8 cellular contexts compared by ENCODE assay signal in the genomic region with DNA sequence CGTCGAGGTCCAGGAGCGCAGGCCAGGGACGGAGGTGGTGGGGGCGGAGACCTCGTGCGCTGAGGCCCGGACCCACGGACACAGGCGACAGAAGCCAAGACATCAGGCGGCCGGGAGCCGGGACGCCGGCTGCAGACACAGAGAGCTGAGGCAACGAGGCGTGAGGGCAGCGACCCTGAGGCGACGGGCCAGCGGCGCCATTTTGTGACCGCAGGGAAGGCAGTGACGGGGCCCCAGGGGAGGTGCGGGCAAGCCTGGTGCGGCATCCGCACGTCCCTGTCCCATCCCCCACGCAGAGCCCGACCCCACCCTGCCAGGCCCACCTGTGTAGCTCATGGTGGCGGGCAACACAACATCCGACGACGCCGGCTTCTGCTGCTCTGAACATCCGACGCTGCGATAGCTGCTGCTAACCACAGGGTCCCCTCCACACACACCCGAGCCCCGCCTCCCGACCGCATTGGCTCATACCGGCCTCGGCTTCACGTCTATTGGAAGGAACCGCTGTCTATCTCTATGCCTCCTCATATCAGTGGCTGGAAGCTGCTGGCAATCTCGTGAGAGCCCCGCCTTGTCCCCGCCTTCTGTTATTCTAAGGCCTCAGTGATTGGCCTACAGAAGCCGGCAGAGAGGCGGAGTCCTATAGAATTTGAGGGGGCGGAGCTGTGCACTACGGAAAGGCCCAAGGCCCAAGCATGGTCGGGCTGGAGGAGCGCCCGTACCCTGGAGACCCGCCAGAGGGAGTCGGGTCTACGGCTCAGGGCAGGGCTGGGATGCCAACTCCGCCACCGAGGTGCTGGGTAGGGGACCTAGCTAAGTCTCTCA. TPM values are rescaled to one million over a fixed set of nuclear protein-coding genes. Genes with fewer than 3 reads are reported as not detected.
DNase-seq lines count a peak whose midpoint lies in the region; ATAC-seq and TF ChIP-seq lines count a peak whose summit lies in the region.

A gene with protein sequence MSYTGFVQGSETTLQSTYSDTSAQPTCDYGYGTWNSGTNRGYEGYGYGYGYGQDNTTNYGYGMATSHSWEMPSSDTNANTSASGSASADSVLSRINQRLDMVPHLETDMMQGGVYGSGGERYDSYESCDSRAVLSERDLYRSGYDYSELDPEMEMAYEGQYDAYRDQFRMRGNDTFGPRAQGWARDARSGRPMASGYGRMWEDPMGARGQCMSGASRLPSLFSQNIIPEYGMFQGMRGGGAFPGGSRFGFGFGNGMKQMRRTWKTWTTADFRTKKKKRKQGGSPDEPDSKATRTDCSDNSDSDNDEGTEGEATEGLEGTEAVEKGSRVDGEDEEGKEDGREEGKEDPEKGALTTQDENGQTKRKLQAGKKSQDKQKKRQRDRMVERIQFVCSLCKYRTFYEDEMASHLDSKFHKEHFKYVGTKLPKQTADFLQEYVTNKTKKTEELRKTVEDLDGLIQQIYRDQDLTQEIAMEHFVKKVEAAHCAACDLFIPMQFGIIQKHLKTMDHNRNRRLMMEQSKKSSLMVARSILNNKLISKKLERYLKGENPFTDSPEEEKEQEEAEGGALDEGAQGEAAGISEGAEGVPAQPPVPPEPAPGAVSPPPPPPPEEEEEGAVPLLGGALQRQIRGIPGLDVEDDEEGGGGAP (minus strand): TSS at position 401 of the 825 bp plus-strand sequence. CDS start 65 bp downstream, at position 336.

- peaks cover 27 to 47% of the 10 kb centered on the region in 2 donors for H3K36me3 Mint-ChIP-seq in CD14-positive monocyte

- ATAC-seq in GM19351 (IDR thresholded peaks at IDR 0.05; ENCODE audit: unreplicated experiment) (peak; percentile 95), HG03521 (IDR thresholded peaks at IDR 0.05; ENCODE audit: unreplicated experiment) (peak; percentile 89), left colon (peak; percentile 94)

- no peaks in the 10 kb centered on the region for H3K27me3 Mint-ChIP-seq in CD14-positive monocyte (ENCODE audit: low read depth in 3 of 3)

- H3K4me3 Mint-ChIP-seq in CD14-positive monocyte, result peak within 1 kb of the TSS; percentile 97 to 99

- intact Hi-C loops in CD14-positive monocyte (cut with micrococcal nuclease), result loop anchor here (1.0 to 5.0 kb wide), 6 partner anchors 14 to 138 kb away; partner anchors contain the start of gene AKAP8 (in 1 of the 2)
- intact Hi-C loops in left colon (cut with DNase I, micrococcal nuclease), result no loop called here

- H3K9me3 Mint-ChIP-seq in CD14-positive monocyte, result peaks cover 0 to 8% (median 5%) of the 10 kb centered on the region in 7 donors

- peaks cover 31% of the 10 kb centered on the region for H3K4me1 Mint-ChIP-seq in CD14-positive monocyte

- peak within 1 kb of the TSS; percentile 90 to 99 (median 97) for H3K27ac Mint-ChIP-seq in CD14-positive monocyte

- peak; percentile 99 for DNase-seq in CD14-positive monocyte (ENCODE audit: low spot score)
- peak; percentile 98 for DNase-seq in NCI-H748 (lab: John Stamatoyannopoulos, UW; ENCODE audit: unreplicated experiment)
- peak; percentile 97 for DNase-seq in activated CD4-positive, alpha-beta T cell treated with anti-CD3 and anti-CD28 coated beads, Interleukin-2, amount 50 U/mL, for 1 hour
- DNase-seq in cortex of kidney (lab: John Stamatoyannopoulos, UW), result peak; percentile 44
- DNase-seq in left colon, result peak; percentile 99 to 100
- peak; percentile 99 for DNase-seq in stimulated activated CD4-positive, alpha-beta T cell treated with anti-CD3 and anti-CD28 coated beads, Interleukin-1b, Interleukin-23, amount 100 ng/mL, for 48 hours

- TF ChIP-seq CTCF in CD14-positive monocyte (IDR thresholded peaks at IDR 0.05), result peak; percentile 77

RNA-seq across cellular contexts. Expression of the gene that starts here (rescaled TPM):
- polyA plus RNA-seq in CD14-positive monocyte, result 10 to 100 TPM; 21.4 to 39.0 TPM
- total RNA-seq in left colon, result 10 to 100 TPM; 63.4 to 75.1 TPM

Comparison
In these comparisons a context has a peak if more than half of its experiments do, and no peak if none do; other contexts are left out.
1. Peak in every context shown above with its lines: DNase-seq and ATAC-seq.
2. DNase-seq: peak in every context shown above with its lines; median percentile 100 in left colon; 99 in CD14-positive monocyte; 99 in stimulated activated CD4-positive, alpha-beta T cell treated with anti-CD3 and anti-CD28 coated beads, Interleukin-1b, Interleukin-23, amount 100 ng/mL, for 48 hours; 98 in NCI-H748; 97 in activated CD4-positive, alpha-beta T cell treated with anti-CD3 and anti-CD28 coated beads, Interleukin-2, amount 50 U/mL, for 1 hour; 44 in cortex of kidney.
3. intact Hi-C loops: an anchor here in CD14-positive monocyte (1.0 to 5.0 kb wide); none called in left colon.